Comparison of ENCODE assay signal across 8 cellular contexts in genomic region chr9:89178162-89179120, GRCh38. TPM values are rescaled to one million over a fixed set of nuclear protein-coding genes. Genes with fewer than 3 reads are reported as not detected.
DNase-seq lines count a peak whose midpoint lies in the region; ATAC-seq and TF ChIP-seq lines count a peak whose summit lies in the region.

SHC3 (minus strand) TSS chr9:89178818; CDS start chr9:89178460, 358 bp downstream.

- H3K27me3 ChIP-seq in heart left ventricle: peaks cover 5 to 59% (median 36%) of the 10 kb centered on the region in 9 donors
- H3K27me3 ChIP-seq in mammary epithelial cell (ENCODE audit: insufficient read depth, low read length): peaks cover 22% of the 10 kb centered on the region
- peaks cover 3% of the 10 kb centered on the region for H3K27me3 ChIP-seq in lung (ENCODE audit: control insufficient read depth, insufficient read depth)
- peaks cover 49% of the 10 kb centered on the region for H3K27me3 ChIP-seq in transverse colon

- 7 to 24% (median 11%) methylated on average over 20 to 73 of the region's 73 CpGs for WGBS in heart left ventricle, 4 donors
- 43% methylated on average over 15 of the region's 73 CpGs for WGBS in mammary epithelial cell (ENCODE audit: low coverage, missing lambda C conversion rate)
- 5% methylated on average over 58 to 73 of the region's 73 CpGs for WGBS in lung, 2 donors
- WGBS in transverse colon (ENCODE audit: low coverage in 1 of 2), 2 donors: 12 to 54% methylated on average over 6 to 46 of the region's 73 CpGs

- TF ChIP-seq CTCF in heart left ventricle (IDR thresholded peaks at IDR 0.05) (no peak), mammary epithelial cell (conservative IDR thresholded peaks at IDR 0.05 in 1 of 2, IDR thresholded peaks at IDR 0.05 in 1 of 2; ENCODE audit: extremely low read depth in 1 of 2, insufficient read depth in 1 of 2, low read depth in 1 of 2, low read length in 2 of 2) (no peak), lung (IDR thresholded peaks at IDR 0.05; ENCODE audit: control extremely low read depth, extremely low read depth) (no peak), transverse colon (IDR thresholded peaks at IDR 0.05) (no peak)

- H3K27ac ChIP-seq in heart left ventricle (peak within 1 kb of the TSS in 11 of 12 donors; percentile 51 to 79 (median 69)), mammary epithelial cell (ENCODE audit: insufficient read depth, low read depth, low read length) (no peak within 1 kb of the TSS), lung (ENCODE audit: low read depth in 1 of 2, low read length in 1 of 2) (peak within 1 kb of the TSS; percentile 14 to 87), transverse colon (peak within 1 kb of the TSS; percentile 61 to 86 (median 75))

- H3K4me1 ChIP-seq in heart left ventricle (peaks cover 0 to 39% (median 22%) of the 10 kb centered on the region in 12 donors), mammary epithelial cell (ENCODE audit: insufficient read depth, low read length) (peaks cover 16% of the 10 kb centered on the region), lung (ENCODE audit: control insufficient read depth in 2 of 2, insufficient read depth in 2 of 2, low read length in 2 of 2) (peaks cover 0 to 13% of the 10 kb centered on the region in 2 donors), transverse colon (peaks cover 2 to 35% (median 28%) of the 10 kb centered on the region in 4 donors)

- intact Hi-C loops in heart left ventricle (cut with DNase I): loop anchor here in 2 of 10 donors (10.0 kb wide), 2 partner anchors 96 to 154 kb away; no protein-coding TSS in a partner anchor
- intact Hi-C loops in Right ventricle myocardium inferior (cut with DNase I): loop anchor here (10.0 kb wide), 1 partner anchor 126 kb away; no protein-coding TSS in a partner anchor
- intact Hi-C loops in mammary epithelial cell (cut with micrococcal nuclease): loop anchor here (10.0 kb wide), 1 partner anchor 136 kb away; the partner anchor contains the start of genes CKS2 and SECISBP2
- intact Hi-C loops in transverse colon (cut with DNase I; ENCODE audit: low total_unique reads): no loop called here

- H2AFZ ChIP-seq in mammary epithelial cell (ENCODE audit: low read depth, low read length): peak within 1 kb of the TSS; percentile 86

- peak within 1 kb of the TSS; percentile 84 for H3K4me2 ChIP-seq in mammary epithelial cell (ENCODE audit: insufficient read depth, low read depth, low read length)

- H3K36me3 ChIP-seq in heart left ventricle (no peaks in the 10 kb centered on the region), mammary epithelial cell (ENCODE audit: insufficient read depth, low read length) (no peaks in the 10 kb centered on the region), lung (ENCODE audit: control insufficient read depth in 2 of 2, insufficient read depth in 2 of 2, low read length in 2 of 2) (no peaks in the 10 kb centered on the region), transverse colon (no peaks in the 10 kb centered on the region)

- no TSS peak for BruUV-seq in mammary epithelial cell (replicated peaks; lab: Mats Ljungman, UMichigan)

- DNase-seq in heart left ventricle: peak in 1 of 5 donors; percentile 60
- DNase-seq in Right ventricle myocardium inferior (ENCODE audit: missing footprints): no peak
- no peak for DNase-seq in mammary epithelial cell
- no peak for DNase-seq in lung (ENCODE audit: low spot score)
- DNase-seq in transverse colon: no peak
- no peak for DNase-seq in HPDE6-E6E7 (ENCODE audit: extremely low spot score)
- DNase-seq in LoVo (ENCODE audit: low spot score): no peak
- DNase-seq in mucosa of gallbladder (ENCODE audit: low spot score): no peak

- peak within 1 kb of the TSS; percentile 27 to 62 (median 50) for H3K4me3 ChIP-seq in heart left ventricle
- H3K4me3 ChIP-seq in mammary epithelial cell (replicated peaks in 1 of 3; ENCODE audit: insufficient read depth in 1 of 3, low read depth in 2 of 3, low read length in 3 of 3): peak within 1 kb of the TSS in 1 of 3 experiments; percentile 21
- peak within 1 kb of the TSS; percentile 17 for H3K4me3 ChIP-seq in lung
- peak within 1 kb of the TSS; percentile 17 to 50 (median 30) for H3K4me3 ChIP-seq in transverse colon

- CTCF ChIA-PET in mammary epithelial cell (lab: Charles Lee; ENCODE audit: low non-redundant PET): no interaction called here

- TF ChIP-seq EP300 in transverse colon (IDR thresholded peaks at IDR 0.05; ENCODE audit: low read depth): no peak

- no peaks in the 10 kb centered on the region for H4K20me1 ChIP-seq in mammary epithelial cell (ENCODE audit: insufficient read depth, low read length)

- TF ChIP-seq POLR2A in heart left ventricle (IDR thresholded peaks at IDR 0.05) (no peak), transverse colon (IDR thresholded peaks at IDR 0.05) (no peak)

- dilution Hi-C loops in mammary epithelial cell (cut with HindIII; ENCODE audit: low sequenced_read_pairs): no loop called here

- no peak within 1 kb of the TSS for H3K9ac ChIP-seq in mammary epithelial cell (ENCODE audit: insufficient read depth, low read length)

- no peaks in the 10 kb centered on the region for H3K79me2 ChIP-seq in mammary epithelial cell (ENCODE audit: insufficient read depth, low read length)

- ATAC-seq in heart left ventricle: no peak
- no peak for ATAC-seq in Right ventricle myocardium inferior
- ATAC-seq in lung (ENCODE audit: insufficient read depth, low FRiP score): no peak

- H3K9me3 ChIP-seq in heart left ventricle (no peaks in the 10 kb centered on the region), mammary epithelial cell (replicated peaks; ENCODE audit: insufficient read depth, low read length) (no peaks in the 10 kb centered on the region), lung (ENCODE audit: control insufficient read depth in 2 of 2, insufficient read depth in 1 of 2, low read length in 1 of 2) (no peaks in the 10 kb centered on the region), transverse colon (no peaks in the 10 kb centered on the region)

- in situ Hi-C loops in mammary epithelial cell (cut with MboI; ENCODE audit: low sequenced_read_pairs in 2 of 2) (no loop called here), transverse colon (cut with MboI; ENCODE audit: low pct_ligation_motif_present in 1 of 4, low pct_unique_long_range_greater_than_20kb in 1 of 4, low sequenced_read_pairs in 3 of 4) (no loop called here)

RNA-seq across cellular contexts. Expression of gene SHC3, which starts in this region (rescaled TPM):
- total RNA-seq in heart left ventricle (1 to 10 TPM in 2 of 9 donors, under 1 TPM in 7; 0.20 to 4.3 (median 0.52) TPM), Right ventricle myocardium inferior (1.1 TPM), mammary epithelial cell (under 1 TPM; under 0.01 to 0.09 TPM), lung (10 to 100 TPM in 1 of 2 donors, 1 to 10 TPM in 1; 3.8 to 19.2 TPM), transverse colon (1 to 10 TPM; 1.1 to 4.8 (median 2.7) TPM), mucosa of gallbladder (1.7 TPM)
- polyA plus RNA-seq in heart left ventricle (under 1 TPM; 0.30 to 0.68 TPM), mammary epithelial cell (not detected), lung (1 to 10 TPM; 1.8 to 4.2 TPM)
- polyA minus RNA-seq in mammary epithelial cell: not detected
